21 cellular contexts compared by ENCODE assay signal in genomic region chr17:80316431-80316830, GRCh38. TPM values are rescaled to one million over a fixed set of nuclear protein-coding genes. Genes with fewer than 3 reads are reported as not detected.
DNase-seq lines count a peak whose midpoint lies in the region; ATAC-seq and TF ChIP-seq lines count a peak whose summit lies in the region.
"Had no signal": no experiment of that assay in that cellular context is flagged by ENCODE, and none has a peak within 500 bp of the region (broad histone marks: within the 10 kb centered on the region; RNA-seq: fewer than 3 reads in every experiment).

No MANE protein-coding gene starts in this region.

- no peaks in the 10 kb centered on the region for H3K9me3 Mint-ChIP-seq in activated naive CD8-positive, alpha-beta T cell (ENCODE audit: low read depth)
- peaks cover 5% of the 10 kb centered on the region for H3K9me3 Mint-ChIP-seq in activated naive CD8-positive, alpha-beta T cell treated with anti-CD3 and anti-CD28 coated beads for 36 hours
- no peaks in the 10 kb centered on the region for H3K9me3 Mint-ChIP-seq in activated naive CD8-positive, alpha-beta T cell treated with anti-CD3 and anti-CD28 coated beads, Interleukin-2, amount 10 ng/mL, durations not matched to agents 7 days and 5 days
- peaks cover 2 to 4% of the 10 kb centered on the region in 2 donors for H3K9me3 Mint-ChIP-seq in natural killer cell
- peaks cover 0 to 9% of the 10 kb centered on the region in 2 donors for H3K9me3 Mint-ChIP-seq in stimulated activated naive CD8-positive, alpha-beta T cell treated with anti-CD3 and anti-CD28 coated beads, Interleukin-15, amount 100 ng/mL, for 72 hours

- peaks cover 17% of the 10 kb centered on the region for H3K36me3 Mint-ChIP-seq in activated naive CD8-positive, alpha-beta T cell
- H3K36me3 Mint-ChIP-seq in activated naive CD8-positive, alpha-beta T cell treated with anti-CD3 and anti-CD28 coated beads for 36 hours = peaks cover 64% of the 10 kb centered on the region
- H3K36me3 Mint-ChIP-seq in activated naive CD8-positive, alpha-beta T cell treated with anti-CD3 and anti-CD28 coated beads, Interleukin-2, amount 10 ng/mL, durations not matched to agents 7 days and 5 days = peaks cover 62% of the 10 kb centered on the region
- H3K36me3 Mint-ChIP-seq in natural killer cell = peaks cover 12% of the 10 kb centered on the region

- H3K27ac Mint-ChIP-seq in activated naive CD8-positive, alpha-beta T cell = peak overlapping the region; percentile 34
- no peak overlapping the region for H3K27ac Mint-ChIP-seq in activated naive CD8-positive, alpha-beta T cell treated with anti-CD3 and anti-CD28 coated beads for 36 hours
- H3K27ac Mint-ChIP-seq in activated naive CD8-positive, alpha-beta T cell treated with anti-CD3 and anti-CD28 coated beads, Interleukin-2, amount 10 ng/mL, durations not matched to agents 7 days and 5 days = peak overlapping the region; percentile 58
- H3K27ac Mint-ChIP-seq in natural killer cell = peak overlapping the region; percentile 79 to 87
- peak overlapping the region; percentile 65 to 91 for H3K27ac Mint-ChIP-seq in stimulated activated naive CD8-positive, alpha-beta T cell treated with anti-CD3 and anti-CD28 coated beads, Interleukin-15, amount 100 ng/mL, for 72 hours

- ATAC-seq in activated naive CD8-positive, alpha-beta T cell treated with anti-CD3 and anti-CD28 coated beads, Interleukin-2, amount 10 ng/mL, durations not matched to agents 7 days and 5 days (ENCODE audit: low read depth) = no peak
- ATAC-seq in natural killer cell (no peak), HG02973 (IDR thresholded peaks at IDR 0.05; ENCODE audit: unreplicated experiment) (no peak)
- no peak for ATAC-seq in stimulated activated naive CD8-positive, alpha-beta T cell treated with anti-CD3 and anti-CD28 coated beads, Interleukin-15, amount 100 ng/mL, for 72 hours
- ATAC-seq: body of pancreas, HCT116 had no signal

- intact Hi-C loops in natural killer cell (cut with micrococcal nuclease) = no loop called here

- no peaks in the 10 kb centered on the region for H3K27me3 Mint-ChIP-seq in activated naive CD8-positive, alpha-beta T cell
- peaks cover 3% of the 10 kb centered on the region for H3K27me3 Mint-ChIP-seq in activated naive CD8-positive, alpha-beta T cell treated with anti-CD3 and anti-CD28 coated beads for 36 hours
- no peaks in the 10 kb centered on the region for H3K27me3 Mint-ChIP-seq in activated naive CD8-positive, alpha-beta T cell treated with anti-CD3 and anti-CD28 coated beads, Interleukin-2, amount 10 ng/mL, durations not matched to agents 7 days and 5 days
- H3K27me3 Mint-ChIP-seq in natural killer cell (ENCODE audit: low read depth in 2 of 2) = no peaks in the 10 kb centered on the region
- no peaks in the 10 kb centered on the region for H3K27me3 Mint-ChIP-seq in stimulated activated naive CD8-positive, alpha-beta T cell treated with anti-CD3 and anti-CD28 coated beads, Interleukin-15, amount 100 ng/mL, for 72 hours

- H3K4me1 Mint-ChIP-seq in activated naive CD8-positive, alpha-beta T cell (ENCODE audit: low read depth) = peaks cover 3% of the 10 kb centered on the region
- H3K4me1 Mint-ChIP-seq in activated naive CD8-positive, alpha-beta T cell treated with anti-CD3 and anti-CD28 coated beads for 36 hours = peaks cover 3% of the 10 kb centered on the region
- peaks cover 14% of the 10 kb centered on the region for H3K4me1 Mint-ChIP-seq in activated naive CD8-positive, alpha-beta T cell treated with anti-CD3 and anti-CD28 coated beads, Interleukin-2, amount 10 ng/mL, durations not matched to agents 7 days and 5 days
- peaks cover 13 to 28% of the 10 kb centered on the region in 2 donors for H3K4me1 Mint-ChIP-seq in natural killer cell
- H3K4me1 Mint-ChIP-seq in stimulated activated naive CD8-positive, alpha-beta T cell treated with anti-CD3 and anti-CD28 coated beads, Interleukin-15, amount 100 ng/mL, for 72 hours = peaks cover 15% of the 10 kb centered on the region

- no peak overlapping the region for H3K4me3 Mint-ChIP-seq in activated naive CD8-positive, alpha-beta T cell
- H3K4me3 Mint-ChIP-seq in activated naive CD8-positive, alpha-beta T cell treated with anti-CD3 and anti-CD28 coated beads for 36 hours = no peak overlapping the region
- H3K4me3 Mint-ChIP-seq in activated naive CD8-positive, alpha-beta T cell treated with anti-CD3 and anti-CD28 coated beads, Interleukin-2, amount 10 ng/mL, durations not matched to agents 7 days and 5 days = no peak overlapping the region
- H3K4me3 Mint-ChIP-seq in natural killer cell = peak overlapping the region; percentile 45
- H3K4me3 Mint-ChIP-seq in stimulated activated naive CD8-positive, alpha-beta T cell treated with anti-CD3 and anti-CD28 coated beads, Interleukin-15, amount 100 ng/mL, for 72 hours = no peak overlapping the region

- no peak for DNase-seq in activated naive CD8-positive, alpha-beta T cell treated with anti-CD3 and anti-CD28 coated beads for 36 hours
- no peak for DNase-seq in activated naive CD8-positive, alpha-beta T cell treated with anti-CD3 and anti-CD28 coated beads, Interleukin-2, amount 10 ng/mL, durations not matched to agents 7 days and 5 days
- DNase-seq in natural killer cell = no peak
- no peak for DNase-seq in stimulated activated naive CD8-positive, alpha-beta T cell treated with anti-CD3 and anti-CD28 coated beads, Interleukin-15, amount 100 ng/mL, for 72 hours
- no peak for DNase-seq in NCI-H1048 (lab: John Stamatoyannopoulos, UW)
- DNase-seq in stimulated activated naive CD4-positive, alpha-beta T cell treated with Interleukin-2 at 50 U/mL for 16 hours (lab: John Stamatoyannopoulos, UW) = no peak
- DNase-seq: activated CD4-positive, alpha-beta T cell treated with anti-CD3 and anti-CD28 coated beads, Interleukin-2, amount 50 U/mL, for 4 hours; body of pancreas; effector CD8-positive, alpha-beta T cell; foreskin fibroblast; heart right ventricle; NCI-H1092 treated with DMSO at 0.1 percent for 48 hours; NCI-H2029 treated with DMSO at 0.1 percent for 48 hours; NCI-H2227 treated with DMSO at 0.1 percent for 48 hours; RPMI8226; stimulated activated CD4-positive, alpha-beta T cell treated with anti-CD3 and anti-CD28 coated beads, Interleukin-4, amount 100 ng/mL, for 4 hours; T1000; transverse colon had no signal

- TF ChIP-seq CTCF in natural killer cell (IDR thresholded peaks at IDR 0.05) = no peak

- POLR2A ChIA-PET in activated naive CD8-positive, alpha-beta T cell treated with anti-CD3 and anti-CD28 coated beads, Interleukin-2, amount 10 ng/mL, durations not matched to agents 7 days and 5 days (lab: Charles Lee) = interaction anchor here (1.3 kb wide), 1 partner anchor 10 kb away, joined by 3 read pairs; no protein-coding TSS in a partner anchor

RNA-seq across cellular contexts. Expression of gene RNF213, which starts 55.8 kb away (rescaled TPM):
- total RNA-seq in activated naive CD8-positive, alpha-beta T cell treated with anti-CD3 and anti-CD28 coated beads for 36 hours = 100 to 1,000 TPM; 109 TPM
- total RNA-seq in activated naive CD8-positive, alpha-beta T cell treated with anti-CD3 and anti-CD28 coated beads, Interleukin-2, amount 10 ng/mL, durations not matched to agents 7 days and 5 days = 100 to 1,000 TPM; 488 TPM
- total RNA-seq in natural killer cell = 1,000 to 10,000 TPM in 2 of 3 donors, 100 to 1,000 TPM in 1; 929 to 1,120 (median 1,060) TPM

Comparison
In these comparisons a context has a peak if more than half of its experiments do, and no peak if none do; other contexts are left out.
1. RNA of gene RNF213, which starts 55.8 kb away (total RNA-seq): 929 to 1,120 TPM in natural killer cell and 488 TPM in activated naive CD8-positive, alpha-beta T cell treated with anti-CD3 and anti-CD28 coated beads, Interleukin-2, amount 10 ng/mL, durations not matched to agents 7 days and 5 days; 109 TPM in activated naive CD8-positive, alpha-beta T cell treated with anti-CD3 and anti-CD28 coated beads for 36 hours; every median in the first group is over 4 times any median in the second.